In the genomic region with DNA sequence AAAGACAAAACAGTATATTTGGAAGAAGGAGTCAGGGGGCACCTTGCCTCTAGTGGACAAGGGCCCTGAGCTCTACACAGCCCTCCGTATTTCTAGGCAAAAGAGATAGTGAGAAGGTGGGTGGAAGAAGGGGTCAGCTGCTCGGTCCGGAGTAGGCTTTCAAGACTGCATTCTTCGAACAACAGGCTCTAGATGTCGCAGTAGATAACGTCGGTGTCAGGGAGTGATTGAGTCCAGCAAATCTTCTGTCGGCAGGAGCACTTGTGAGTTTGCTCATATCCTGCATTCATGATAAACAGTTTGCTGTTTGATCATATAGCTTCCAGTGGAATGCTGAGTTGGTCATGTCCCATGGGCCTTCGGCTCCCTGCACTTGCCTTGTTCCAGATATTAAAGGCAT, we compare ENCODE assay signal across 13 cellular contexts.
"Had no signal": no experiment of that assay in that cellular context is flagged by ENCODE, and none has a peak within 500 bp of the region (broad histone marks: within the 10 kb centered on the region; RNA-seq: fewer than 3 reads in every experiment).

No MANE protein-coding gene starts in this region.

- ATAC-seq: gastrocnemius medialis; heart left ventricle; stimulated activated naive CD8-positive, alpha-beta T cell treated with anti-CD3 and anti-CD28 coated beads, Interleukin-15, Interleukin-2, amounts not matched to agents 100 U/mL and 50 U/mL, for 24 hours had no signal

- H3K27ac ChIP-seq: cardiac muscle cell, epithelial cell of prostate, heart left ventricle, right atrium auricular region, suprapubic skin, WERI-Rb-1 had no signal

- H3K4me3 ChIP-seq: cardiac muscle cell, gastrocnemius medialis, heart left ventricle, right atrium auricular region, suprapubic skin had no signal

- H3K9me3 ChIP-seq: gastrocnemius medialis, heart left ventricle, right atrium auricular region, suprapubic skin had no signal

- DNase-seq: activated CD4-positive, alpha-beta memory T cell treated with anti-CD3 and anti-CD28 coated beads, Interleukin-2, amount 10 ng/mL, durations not matched to agents 7 days and 5 days; activated naive CD4-positive, alpha-beta T cell treated with anti-CD3 and anti-CD28 coated beads, Interleukin-2, amount 50 U/mL, for 16 hours; activated T-cell treated with anti-CD3 and anti-CD28 coated beads, Interleukin-2, amount 50 U/mL, for 24 hours; gastrocnemius medialis; heart left ventricle; occipital lobe; stimulated activated CD4-positive, alpha-beta T cell treated with anti-CD3 and anti-CD28 coated beads, Interleukin-4, amount 100 ng/mL, for 24 hours; stimulated activated naive CD8-positive, alpha-beta T cell treated with anti-CD3 and anti-CD28 coated beads, Interleukin-15, Interleukin-2, amounts not matched to agents 100 U/mL and 50 U/mL, for 24 hours; WERI-Rb-1 had no signal

- H3K36me3 ChIP-seq: cardiac muscle cell, gastrocnemius medialis, heart left ventricle, right atrium auricular region, suprapubic skin, WERI-Rb-1 had no signal

- H3K4me1 ChIP-seq: heart left ventricle, right atrium auricular region had no signal

- H3K27me3 ChIP-seq: cardiac muscle cell, gastrocnemius medialis, heart left ventricle, right atrium auricular region, suprapubic skin had no signal
